In genomic region chr11:115469361-115469760, GRCh38 we compare ENCODE assay signal across 20 cellular contexts. TPM values are rescaled to one million over a fixed set of nuclear protein-coding genes. Genes with fewer than 3 reads are reported as not detected.
DNase-seq lines count a peak whose midpoint lies in the region; ATAC-seq and TF ChIP-seq lines count a peak whose summit lies in the region.
"Had no signal": no experiment of that assay in that cellular context is flagged by ENCODE, and none has a peak within 500 bp of the region (broad histone marks: within the 10 kb centered on the region; RNA-seq: fewer than 3 reads in every experiment).

No MANE protein-coding gene starts in this region.

- in situ Hi-C loops in G401 (cut with HindIII; ENCODE audit: low sequenced_read_pairs), result no loop called here

- H3K9ac ChIP-seq in MM.1S (ENCODE audit: low read length), result no peak overlapping the region

- H3K4me2 ChIP-seq in MM.1S (ENCODE audit: low read depth, low read length), result peak overlapping the region; percentile 15; the same call in 1 of the 2 replicates
- H3K4me2 ChIP-seq: smooth muscle cell had no signal

- TF ChIP-seq CTCF in MM.1S (IDR thresholded peaks at IDR 0.05; ENCODE audit: low read length), result no peak

- no peaks in the 10 kb centered on the region for H3K9me2 ChIP-seq in MM.1S (replicated peaks; ENCODE audit: insufficient read depth, low read length)

- H3K4me1 ChIP-seq in MM.1S (ENCODE audit: low read length), result peaks cover 42% of the 10 kb centered on the region
- H3K4me1 ChIP-seq: testis had no signal

- no peak overlapping the region for H3K4me3 Mint-ChIP-seq in stimulated activated memory B cell treated with anti-CD40 and anti-IgM and Interleukin-4, amounts not matched to agents 10 μg/mL and 1 μg/mL and 100 μg/mL, for 72 hours
- H3K4me3 Mint-ChIP-seq: activated T-cell treated with anti-CD3 and anti-CD28 coated beads, Interleukin-2, amount 50 U/mL, for 24 hours had no signal

- peak overlapping the region; percentile 60; the same call in 1 of the 2 replicates for H3K27ac ChIP-seq in MM.1S (ENCODE audit: low read length)
- H3K27ac ChIP-seq: HL-60, RWPE1, testis had no signal

- peaks cover 93% of the 10 kb centered on the region for H3K79me2 ChIP-seq in MM.1S (ENCODE audit: low read length)

- H3F3A ChIP-seq in MM.1S (ENCODE audit: insufficient read depth, low read length), result peaks cover 15% of the 10 kb centered on the region

- peaks cover 20% of the 10 kb centered on the region for H3K4me1 Mint-ChIP-seq in stimulated activated memory B cell treated with anti-CD40 and anti-IgM and Interleukin-4, amounts not matched to agents 10 μg/mL and 1 μg/mL and 100 μg/mL, for 72 hours

- DNase-seq in MM.1S (peak; percentile 90), NCI-H146 treated with DMSO at 0.1 percent for 48 hours (lab: John Stamatoyannopoulos, UW; ENCODE audit: unreplicated experiment) (no peak), G401 (ENCODE audit: low spot score) (no peak), NCI-H128 (lab: John Stamatoyannopoulos, UW; ENCODE audit: unreplicated experiment) (no peak)
- DNase-seq: activated CD4-positive, alpha-beta T cell treated with anti-CD3 and anti-CD28 coated beads, Interleukin-2, amount 50 U/mL, for 48 hours; activated naive CD4-positive, alpha-beta T cell treated with anti-CD3 and anti-CD28 coated beads, Interleukin-2, amount 50 U/mL, for 16 hours; activated T-cell treated with anti-CD3 and anti-CD28 coated beads, Interleukin-2, amount 50 U/mL, for 24 hours; GDM1; KBM-7; kidney glomerular epithelial cell; NCI-H1436; stimulated activated CD4-positive, alpha-beta T cell treated with anti-CD3 and anti-CD28 coated beads, Interleukin-4, amount 100 ng/mL, for 4 hours; stimulated activated CD8-positive, alpha-beta memory T cell treated with anti-CD3 and anti-CD28 coated beads, Interleukin-4, amount 100 ng/mL, for 48 hours; testis had no signal

- no peaks in the 10 kb centered on the region for H3K36me3 Mint-ChIP-seq in stimulated activated memory B cell treated with anti-CD40 and anti-IgM and Interleukin-4, amounts not matched to agents 10 μg/mL and 1 μg/mL and 100 μg/mL, for 72 hours

- no peaks in the 10 kb centered on the region for H3K27me3 ChIP-seq in MM.1S (replicated peaks; ENCODE audit: insufficient read depth, low read length)
- H3K27me3 ChIP-seq: testis had no signal

- ATAC-seq in GM18511 (IDR thresholded peaks at IDR 0.05; ENCODE audit: unreplicated experiment), result peak; percentile 68
- peak; percentile 59 for ATAC-seq in GM21529 (IDR thresholded peaks at IDR 0.05; ENCODE audit: unreplicated experiment)
- peak; percentile 41 for ATAC-seq in stimulated activated memory B cell treated with anti-CD40 and anti-IgM and Interleukin-4, amounts not matched to agents 10 μg/mL and 1 μg/mL and 100 μg/mL, for 72 hours

- no peaks in the 10 kb centered on the region for H3K9me3 ChIP-seq in MM.1S (replicated peaks; ENCODE audit: insufficient read depth, low read length)
- H3K9me3 ChIP-seq: testis had no signal

- peaks cover 4% of the 10 kb centered on the region; the same call in 1 of the 2 replicates for H3K36me3 ChIP-seq in MM.1S (replicated peaks; ENCODE audit: insufficient read depth, low read length)

- H3K4me3 ChIP-seq in MM.1S (ENCODE audit: low read length), result no peak overlapping the region
- H3K4me3 ChIP-seq: smooth muscle cell, testis had no signal

- H3K9me3 Mint-ChIP-seq in stimulated activated memory B cell treated with anti-CD40 and anti-IgM and Interleukin-4, amounts not matched to agents 10 μg/mL and 1 μg/mL and 100 μg/mL, for 72 hours, result peaks cover 4% of the 10 kb centered on the region

- peaks cover 9% of the 10 kb centered on the region for H3K27me3 Mint-ChIP-seq in stimulated activated memory B cell treated with anti-CD40 and anti-IgM and Interleukin-4, amounts not matched to agents 10 μg/mL and 1 μg/mL and 100 μg/mL, for 72 hours
- H3K27me3 Mint-ChIP-seq: activated T-cell treated with anti-CD3 and anti-CD28 coated beads, Interleukin-2, amount 50 U/mL, for 24 hours had no signal

- H2AFZ ChIP-seq in MM.1S (ENCODE audit: low read length), result no peak overlapping the region

- no peak overlapping the region for H3K27ac Mint-ChIP-seq in stimulated activated memory B cell treated with anti-CD40 and anti-IgM and Interleukin-4, amounts not matched to agents 10 μg/mL and 1 μg/mL and 100 μg/mL, for 72 hours
- H3K27ac Mint-ChIP-seq: activated T-cell treated with anti-CD3 and anti-CD28 coated beads, Interleukin-2, amount 50 U/mL, for 24 hours had no signal

- no peaks in the 10 kb centered on the region; the same call in 1 of the 2 replicates for H4K20me1 ChIP-seq in MM.1S (ENCODE audit: insufficient read depth, low read length)

RNA-seq across cellular contexts. Expression of gene CADM1, which starts 34.9 kb away (rescaled TPM):
- total RNA-seq in G401 (2014; rRNA removed; shearing (Covaris generic)), result not detected in 2 replicates
